7 cellular contexts compared by ENCODE assay signal in the genomic region with DNA sequence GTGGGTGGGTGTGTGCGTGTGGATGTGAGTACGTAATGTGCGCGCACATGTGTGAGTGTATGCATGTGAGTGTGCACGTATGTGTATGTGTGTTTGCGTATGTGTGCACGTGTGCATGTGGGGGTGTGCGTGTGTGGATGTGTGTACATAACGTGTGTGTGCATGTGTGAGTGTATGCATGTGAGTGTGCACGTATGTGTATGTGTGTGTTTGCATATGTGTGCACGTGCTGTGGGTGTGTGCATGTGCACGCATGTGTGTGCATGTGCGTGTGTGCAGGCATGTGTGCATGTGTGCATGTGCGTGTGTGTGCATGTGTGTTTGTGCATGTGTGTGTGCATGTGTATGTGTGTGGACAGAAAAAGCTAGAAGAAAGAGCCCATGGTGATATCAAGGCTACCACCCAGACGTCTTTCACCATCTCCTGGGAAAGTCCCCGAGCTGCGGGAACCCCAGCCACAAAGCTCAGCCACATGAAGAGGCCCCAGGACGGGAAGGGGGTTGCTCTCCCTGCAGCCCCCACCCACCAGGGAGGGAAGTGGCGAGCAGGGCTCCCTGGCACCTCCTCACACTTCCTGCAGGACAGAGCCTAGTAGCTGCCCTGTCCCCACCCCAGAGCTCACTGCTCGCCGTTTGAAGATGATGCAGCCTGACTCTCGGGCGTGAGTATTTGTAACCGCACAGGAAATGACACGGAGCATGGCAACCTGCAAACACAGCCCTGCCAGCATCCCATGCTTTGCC.
A peak's percentile ranks its signal among the peaks of the same experiment; 100 is the strongest.
DNase-seq lines count a peak whose midpoint lies in the region; ATAC-seq and TF ChIP-seq lines count a peak whose summit lies in the region.

No MANE protein-coding gene starts in this region.

- no peak overlapping the region for H3K4me3 Mint-ChIP-seq in endothelial cell (ENCODE audit: unreplicated experiment)
- H3K4me3 Mint-ChIP-seq in chondrocyte (ENCODE audit: unreplicated experiment): no peak overlapping the region

- ATAC-seq in GM19351 (IDR thresholded peaks at IDR 0.05; ENCODE audit: unreplicated experiment) (peak; percentile 91), HG03095 (IDR thresholded peaks at IDR 0.05; ENCODE audit: unreplicated experiment) (peak; percentile 69)

- peak overlapping the region; percentile 6 for H3K27ac Mint-ChIP-seq in endothelial cell (ENCODE audit: unreplicated experiment)
- H3K27ac Mint-ChIP-seq in chondrocyte (ENCODE audit: unreplicated experiment): no peak overlapping the region

- TF ChIP-seq CTCF in endothelial cell (IDR thresholded peaks at IDR 0.05; ENCODE audit: unreplicated experiment) (no peak), chondrocyte (IDR thresholded peaks at IDR 0.05) (no peak)

- peaks cover 14% of the 10 kb centered on the region for H3K27me3 Mint-ChIP-seq in endothelial cell (ENCODE audit: unreplicated experiment)
- no peaks in the 10 kb centered on the region for H3K27me3 Mint-ChIP-seq in chondrocyte (ENCODE audit: low read depth)

- DNase-seq in T-helper 2 cell (peak in 4 of 5 experiments; percentile 4 to 86 (median 60)), endothelial cell (ENCODE audit: low spot score) (no peak), chondrocyte (ENCODE audit: low spot score) (no peak), DMS153 (lab: John Stamatoyannopoulos, UW) (no peak), LoVo (ENCODE audit: low spot score) (no peak)

- H3K9me3 Mint-ChIP-seq in endothelial cell (ENCODE audit: unreplicated experiment) (peaks cover 5% of the 10 kb centered on the region), chondrocyte (ENCODE audit: low read depth) (peaks cover 7% of the 10 kb centered on the region)

- peaks cover 14% of the 10 kb centered on the region for H3K4me1 Mint-ChIP-seq in endothelial cell (ENCODE audit: unreplicated experiment)
- peaks cover 9% of the 10 kb centered on the region for H3K4me1 Mint-ChIP-seq in chondrocyte (ENCODE audit: low read depth)

- H3K36me3 Mint-ChIP-seq in endothelial cell (ENCODE audit: low read depth, unreplicated experiment) (peaks cover 20% of the 10 kb centered on the region), chondrocyte (ENCODE audit: low read depth) (no peaks in the 10 kb centered on the region)

Comparison
In these comparisons a context has a peak if more than half of its experiments do, and no peak if none do; other contexts are left out.
1. DNase-seq: peak in T-helper 2 cell (4 of 5); none in endothelial cell (single experiment), chondrocyte (single experiment), DMS153 (single experiment) and LoVo (single experiment).